Comparison of ENCODE assay signal across 1 cellular context in genomic region chr6:31721351-31722020, GRCh38.
TF ChIP-seq lines count a peak whose summit lies in the region.

TSS of gene LY6G6C (minus strand) at chr6:31721746. CDS start at chr6:31721679, 67 bp downstream.

TF ChIP-seq in HepG2, 621 proteins besides CTCF, POLR2A, EP300 and RAD21 (continued from another document):
- TF ChIP-seq ARID4A (CRISPR knock-in tag; IDR thresholded peaks at IDR 0.05; ENCODE audit: borderline replicate concordance) = 0 out of 2 replicates have a peak, but pooled peaks have one; percentile 20
